ENCODE assay signal across 1 cellular context in genomic region chr17:41786227-41787020, GRCh38.
TF ChIP-seq lines count a peak whose summit lies in the region.

Gene JUP (minus strand): TSS chr17:41786711. CDS start chr17:41771854, 14,857 bp downstream.

TF ChIP-seq in GM23338, 12 proteins besides CTCF, POLR2A, EP300 and RAD21 (continued from another document):
- no peak for TF ChIP-seq REST (IDR thresholded peaks at IDR 0.05; ENCODE audit: unreplicated experiment)
- peak; percentile 83 for TF ChIP-seq POLR2AphosphoS5 (IDR thresholded peaks at IDR 0.05; ENCODE audit: low read depth)
